Comparison of ENCODE assay signal across 23 cellular contexts in genomic region chr10:110379831-110380230, GRCh38.
"Had no signal": no experiment of that assay in that cellular context is flagged by ENCODE, and none has a peak within 500 bp of the region (broad histone marks: within the 10 kb centered on the region; RNA-seq: fewer than 3 reads in every experiment).

No MANE protein-coding gene starts in this region.

- H3K27me3 Mint-ChIP-seq: type B pancreatic cell had no signal

- H3K4me1 ChIP-seq: foreskin keratinocyte, sigmoid colon, stomach had no signal

- H3K9me3 Mint-ChIP-seq: immature natural killer cell; natural killer cell treated with Interleukin-12 subunit alpha and Interleukin-12 subunit beta and Interleukin-15 and Interleukin-18, amount 100 ng/mL, for 72 hours; type B pancreatic cell had no signal

- H3K27me3 ChIP-seq: esophagus squamous epithelium, foreskin keratinocyte, right atrium auricular region, sigmoid colon, stomach had no signal

- H3K27ac ChIP-seq: coronary artery, dorsolateral prefrontal cortex, esophagus squamous epithelium, foreskin keratinocyte, left ventricle myocardium inferior, lower lobe of right lung, right atrium auricular region, sigmoid colon, skin epidermis, stomach, thoracic aorta had no signal

- H3K36me3 Mint-ChIP-seq: natural killer cell treated with Interleukin-12 subunit alpha and Interleukin-12 subunit beta and Interleukin-15 and Interleukin-18, amount 100 ng/mL, for 72 hours; type B pancreatic cell had no signal

- H3K9me3 ChIP-seq: esophagus squamous epithelium, left ventricle myocardium inferior, lower lobe of right lung, right atrium auricular region, sigmoid colon, stomach, thoracic aorta had no signal

- H3K36me3 ChIP-seq: esophagus squamous epithelium, left ventricle myocardium inferior, lower lobe of right lung, right atrium auricular region, sigmoid colon, stomach, thoracic aorta had no signal

- FAIRE-seq: endometrium, keratinocyte, urothelium cell line had no signal

- ATAC-seq: foreskin keratinocyte; lower lobe of right lung; natural killer cell treated with Interleukin-12 subunit alpha and Interleukin-12 subunit beta and Interleukin-15 and Interleukin-18, amount 100 ng/mL, for 72 hours had no signal

- H3K4me3 Mint-ChIP-seq: immature natural killer cell; natural killer cell treated with Interleukin-12 subunit alpha and Interleukin-12 subunit beta and Interleukin-15 and Interleukin-18, amount 100 ng/mL, for 72 hours; type B pancreatic cell had no signal

- H3K27ac Mint-ChIP-seq: immature natural killer cell, type B pancreatic cell had no signal

- H3K4me3 ChIP-seq: coronary artery, dorsolateral prefrontal cortex, esophagus squamous epithelium, left ventricle myocardium inferior, lower lobe of right lung, right atrium auricular region, sigmoid colon, skin epidermis, stomach, thoracic aorta had no signal

- DNase-seq: dorsolateral prefrontal cortex; effector CD8-positive, alpha-beta T cell; esophagus squamous epithelium; foreskin keratinocyte; immature natural killer cell; left ventricle myocardium inferior; lower lobe of right lung; mesenchymal stem cell; midbrain; sigmoid colon; stimulated activated CD4-positive, alpha-beta T cell treated with anti-CD3 and anti-CD28 coated beads, Interleukin-12 subunit alpha, Interleukin-12 subunit beta, amount 100 ng/mL, for 4 hours; stimulated activated naive CD4-positive, alpha-beta T cell; stomach; substantia nigra had no signal
